9 cellular contexts compared by ENCODE assay signal in genomic region chr17:39450051-39450450, GRCh38. TPM values are rescaled to one million over a fixed set of nuclear protein-coding genes. Genes with fewer than 3 reads are reported as not detected.
A peak's percentile ranks its signal among the peaks of the same experiment; 100 is the strongest.
DNase-seq lines count a peak whose midpoint lies in the region; ATAC-seq and TF ChIP-seq lines count a peak whose summit lies in the region.
"Had no signal": no experiment of that assay in that cellular context is flagged by ENCODE, and none has a peak within 500 bp of the region (broad histone marks: within the 10 kb centered on the region; RNA-seq: fewer than 3 reads in every experiment).

No MANE protein-coding gene starts in this region.

- H2AFZ ChIP-seq in Loucy (ENCODE audit: low read length): no peak overlapping the region
- H2AFZ ChIP-seq in neuron (ENCODE audit: low read depth, low read length): no peak overlapping the region

- no peaks in the 10 kb centered on the region for H3K9me3 Mint-ChIP-seq in CD4-positive, alpha-beta T cell

- H3K9me3 ChIP-seq in CD4-positive, alpha-beta T cell (ENCODE audit: control insufficient read depth, low read length): no peaks in the 10 kb centered on the region
- H3K9me3 ChIP-seq in Loucy (ENCODE audit: insufficient read depth, low read depth, low read length) (no peaks in the 10 kb centered on the region), neuron (ENCODE audit: low read length) (no peaks in the 10 kb centered on the region)

- peak overlapping the region; percentile 95 for H3K9ac ChIP-seq in Loucy (ENCODE audit: low read depth, low read length, poor library complexity, severe bottlenecking)

- intact Hi-C loops in CD4-positive, alpha-beta T cell (cut with DNase I, micrococcal nuclease): loop anchor here (2.0 to 10.0 kb wide), 2 partner anchors 49 to 475 kb away; partner anchors contain the start of genes FBXL20 (in 1 of the 2), LRRC3C (in 1 of the 2) and ORMDL3 (in 1 of the 2)
- intact Hi-C loops in dorsolateral prefrontal cortex (cut with DNase I): no loop called here

- peaks cover 29% of the 10 kb centered on the region for H3K4me1 Mint-ChIP-seq in CD4-positive, alpha-beta T cell (ENCODE audit: low read depth)

- peak overlapping the region; percentile 99 for H3K4me3 Mint-ChIP-seq in CD4-positive, alpha-beta T cell

- H3K36me3 ChIP-seq in Loucy (ENCODE audit: insufficient read depth, low read length) (peaks cover 14% of the 10 kb centered on the region; the same call in 1 of the 2 replicates), neuron (ENCODE audit: insufficient read depth, low read length) (peaks cover 32% of the 10 kb centered on the region)

- H3K79me2 ChIP-seq in Loucy (ENCODE audit: insufficient read depth, low read length): peaks cover 65% of the 10 kb centered on the region

- peak overlapping the region; percentile 92 for H3K4me2 ChIP-seq in Loucy (ENCODE audit: low read depth, low read length, poor library complexity, severe bottlenecking)

- H3K4me1 ChIP-seq in Loucy (ENCODE audit: insufficient read depth, low read length, poor library complexity, severe bottlenecking): peaks cover 25% of the 10 kb centered on the region
- H3K4me1 ChIP-seq in neuron (ENCODE audit: insufficient read depth, low read length): peaks cover 7% of the 10 kb centered on the region

- POLR2A ChIA-PET in CD4-positive, alpha-beta T cell (lab: Charles Lee): interaction anchor here (1.6 to 5.0 kb wide), 2 partner anchors 11 to 47 kb away, joined by 5 to 204 read pairs; partner anchors contain the start of gene CDK12

- CTCF ChIA-PET in CD4-positive, alpha-beta T cell (lab: Charles Lee): no interaction called here

- no peak for DNase-seq in CD4-positive, alpha-beta T cell
- no peak for DNase-seq in dorsolateral prefrontal cortex
- no peak for DNase-seq in GF-D8 (lab: John Stamatoyannopoulos, UW)
- no peak for DNase-seq in NCI-H510A (lab: John Stamatoyannopoulos, UW)
- DNase-seq in HK-2 (ENCODE audit: unreplicated experiment): no peak
- DNase-seq: NK-92 treated with Interleukin-12 subunit alpha and Interleukin-12 subunit beta, amount 100 ng/mL, for 24 hours had no signal

- ATAC-seq in CD4-positive, alpha-beta T cell (ENCODE audit: poor library complexity): no peak
- no peak for ATAC-seq in GM19324 (IDR thresholded peaks at IDR 0.05; ENCODE audit: low FRiP score, unreplicated experiment)

- no peak overlapping the region for H3K27ac ChIP-seq in CD4-positive, alpha-beta T cell (ENCODE audit: low read depth, low read length)
- H3K27ac ChIP-seq in dorsolateral prefrontal cortex: peak overlapping the region in 6 of 59 donors; percentile 84 to 95 (median 87)

- peaks cover 25% of the 10 kb centered on the region for H4K20me1 ChIP-seq in Loucy (ENCODE audit: insufficient read depth, low read length, poor library complexity, severe bottlenecking)

- H3K27me3 Mint-ChIP-seq in CD4-positive, alpha-beta T cell: no peaks in the 10 kb centered on the region

- H3K27ac Mint-ChIP-seq in CD4-positive, alpha-beta T cell: peak overlapping the region; percentile 99

- peaks cover 33% of the 10 kb centered on the region for H3K36me3 Mint-ChIP-seq in CD4-positive, alpha-beta T cell (ENCODE audit: low read depth)

- peaks cover 4% of the 10 kb centered on the region; the same call in 1 of the 2 replicates for H3F3A ChIP-seq in Loucy (ENCODE audit: low read depth)

- no peak for TF ChIP-seq CTCF in CD4-positive, alpha-beta T cell (IDR thresholded peaks at IDR 0.05)
- TF ChIP-seq CTCF in Loucy (conservative IDR thresholded peaks at IDR 0.05; ENCODE audit: low read length) (no peak), dorsolateral prefrontal cortex (IDR thresholded peaks at IDR 0.05 in 54 of 56, conservative IDR thresholded peaks at IDR 0.05 in 2 of 56; ENCODE audit: low read depth in 1 of 56, partially characterized antibody in 56 of 56) (no peak)

- H3K9me2 ChIP-seq in Loucy (replicated peaks; ENCODE audit: low read depth, low read length): no peaks in the 10 kb centered on the region

- no peaks in the 10 kb centered on the region for H3K27me3 ChIP-seq in CD4-positive, alpha-beta T cell (ENCODE audit: control insufficient read depth, insufficient read depth, low read length)
- H3K27me3 ChIP-seq in Loucy (ENCODE audit: insufficient read depth, low read length, poor library complexity, severe bottlenecking) (no peaks in the 10 kb centered on the region), dorsolateral prefrontal cortex (no peaks in the 10 kb centered on the region), neuron (ENCODE audit: insufficient read depth, low read length) (no peaks in the 10 kb centered on the region)

- H3K4me3 ChIP-seq in Loucy (ENCODE audit: low read length, poor library complexity, severe bottlenecking) (peak overlapping the region; percentile 99), dorsolateral prefrontal cortex (peak overlapping the region in 58 of 59 donors; percentile 45 to 95 (median 80)), neuron (ENCODE audit: low read length) (peak overlapping the region; percentile 81)

RNA-seq across cellular contexts. Expression of gene MED1, which starts 1.0 kb away (rescaled TPM):
- 10 to 100 TPM; 24.7 to 28.7 TPM for total RNA-seq in CD4-positive, alpha-beta T cell
- 10 to 100 TPM; 19.1 to 29.7 (median 24.8) TPM for total RNA-seq in dorsolateral prefrontal cortex

RNA-seq across cellular contexts. Expression of gene CDK12, which starts 11.2 kb away (rescaled TPM):
- 100 to 1,000 TPM in 1 of 2 experiments, 10 to 100 TPM in 1; 99.6 to 108 TPM for total RNA-seq in CD4-positive, alpha-beta T cell
- 10 to 100 TPM; 39.8 to 91.0 (median 63.5) TPM for total RNA-seq in dorsolateral prefrontal cortex

RNA-seq across cellular contexts. Expression of gene FBXL20, which starts 48.6 kb away (rescaled TPM):
- 10 to 100 TPM; 16.7 to 17.1 TPM for total RNA-seq in CD4-positive, alpha-beta T cell
- total RNA-seq in dorsolateral prefrontal cortex: 10 to 100 TPM; 31.2 to 70.6 (median 49.0) TPM

Comparison
In these comparisons a context has a peak if more than half of its experiments do, and no peak if none do; other contexts are left out.
1. intact Hi-C loops: an anchor here in CD4-positive, alpha-beta T cell (2.0 to 10.0 kb wide); none called in dorsolateral prefrontal cortex.